ENCODE assay signal across 8 cellular contexts in the genomic region with DNA sequence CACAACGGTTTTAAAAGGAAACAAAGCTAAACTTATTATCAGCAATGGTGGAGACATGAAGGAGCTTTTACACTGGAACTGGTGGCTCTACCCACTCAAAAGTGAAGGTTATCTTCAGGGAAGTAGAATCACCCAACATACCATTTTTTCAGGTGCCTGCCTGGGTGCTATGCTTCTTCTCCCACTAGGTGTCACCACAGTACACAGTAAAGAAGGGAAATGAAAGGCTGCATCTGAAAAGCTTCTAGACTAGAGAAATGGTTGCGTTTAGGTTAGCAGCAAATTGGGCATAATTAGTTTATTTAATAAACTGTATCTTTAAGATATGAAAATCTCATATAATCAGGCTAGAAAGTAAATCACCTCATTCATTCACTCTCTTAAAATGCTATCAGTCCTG. TPM values are rescaled to one million over a fixed set of nuclear protein-coding genes. Genes with fewer than 3 reads are reported as not detected.
DNase-seq lines count a peak whose midpoint lies in the region; ATAC-seq and TF ChIP-seq lines count a peak whose summit lies in the region.

No MANE protein-coding gene starts in this region.

- in situ Hi-C loops in GM13976 (cut with MboI; ENCODE audit: low sequenced_read_pairs, unreplicated experiment) = loop anchor here (25.0 kb wide), 1 partner anchor 424 kb away; no protein-coding TSS in a partner anchor

- ATAC-seq in left colon (peak; percentile 71), HG02870 (IDR thresholded peaks at IDR 0.05; ENCODE audit: unreplicated experiment) (no peak)

- DNase-seq in AML-193 (lab: John Stamatoyannopoulos, UW) (peak; percentile 59 to 76), GM13976 (ENCODE audit: low spot score) (peak; percentile 53), LoVo (ENCODE audit: low spot score) (peak; percentile 51), SK-N-DZ (ENCODE audit: low spot score) (peak; percentile 77), cerebellum (ENCODE audit: low spot score) (peak; percentile 40), left colon (peak in 1 of 2 donors; percentile 32), superior temporal gyrus (ENCODE audit: extremely low spot score) (peak; percentile 78)

- intact Hi-C loops in left colon (cut with DNase I, micrococcal nuclease) = no loop called here

- TF ChIP-seq CTCF in GM13976 (IDR thresholded peaks at IDR 0.05; ENCODE audit: borderline replicate concordance, control extremely low read depth, extremely low read depth, insufficient read depth, missing control alignments) = peak; percentile 80

RNA-seq across cellular contexts. Expression of gene SELENOK, which starts 47.0 kb away (rescaled TPM):
- polyA plus RNA-seq in SK-N-DZ (2014; cell fraction: cytosol; rRNA removed) = 32.5 and 61.2 TPM in 2 replicates
- 25.1 and 29.2 TPM in 2 replicates for polyA plus RNA-seq in SK-N-DZ (2014; cell fraction: nucleus; rRNA removed)
- 52.4 TPM for total RNA-seq in cerebellum
- 10 to 100 TPM; 44.2 to 53.4 TPM for total RNA-seq in left colon

RNA-seq across cellular contexts. Expression of gene ACTR8, which starts 56.7 kb away (rescaled TPM):
- polyA plus RNA-seq in SK-N-DZ (2014; cell fraction: cytosol; rRNA removed) = 12.6 and 19.9 TPM in 2 replicates
- 14.2 and 23.2 TPM in 2 replicates for polyA plus RNA-seq in SK-N-DZ (2014; cell fraction: nucleus; rRNA removed)
- total RNA-seq in cerebellum (49.7 TPM), left colon (10 to 100 TPM; 19.0 to 27.7 TPM)
